27 cellular contexts compared by ENCODE assay signal in the genomic region with DNA sequence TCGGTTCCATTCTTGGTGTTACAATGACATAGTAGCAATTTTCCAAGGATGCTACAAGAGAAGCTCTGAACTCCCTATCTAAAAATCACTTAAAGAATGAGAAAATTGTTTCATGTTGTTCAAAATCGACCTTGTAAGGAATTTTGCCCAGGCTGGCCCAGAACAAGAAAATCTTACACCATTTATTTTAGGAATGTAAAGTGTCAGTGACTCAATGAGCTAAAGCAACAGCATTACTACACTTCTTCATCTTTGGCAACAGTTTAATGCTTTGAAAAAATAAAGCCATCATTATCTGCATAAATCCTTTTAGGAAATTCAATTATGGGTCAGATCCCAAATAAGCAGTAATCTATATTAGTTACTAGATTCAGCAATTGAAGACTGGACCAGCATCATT. TPM values are rescaled to one million over a fixed set of nuclear protein-coding genes. Genes with fewer than 3 reads are reported as not detected.
DNase-seq lines count a peak whose midpoint lies in the region; ATAC-seq and TF ChIP-seq lines count a peak whose summit lies in the region.
"Had no signal": no experiment of that assay in that cellular context is flagged by ENCODE, and none has a peak within 500 bp of the region (broad histone marks: within the 10 kb centered on the region; RNA-seq: fewer than 3 reads in every experiment).

No MANE protein-coding gene starts in this region.

- no peak for TF ChIP-seq CTCF in mammary epithelial cell (conservative IDR thresholded peaks at IDR 0.05 in 1 of 2, IDR thresholded peaks at IDR 0.05 in 1 of 2; ENCODE audit: extremely low read depth in 1 of 2, insufficient read depth in 1 of 2, low read depth in 1 of 2, low read length in 2 of 2)
- TF ChIP-seq CTCF in breast epithelium (IDR thresholded peaks at IDR 0.05) = no peak
- TF ChIP-seq CTCF in cardiac fibroblast (IDR thresholded peaks at IDR 0.05; ENCODE audit: low read depth, low read length) = no peak
- no peak for TF ChIP-seq CTCF in foreskin keratinocyte (conservative IDR thresholded peaks at IDR 0.05)
- no peak for TF ChIP-seq CTCF in SK-N-SH (IDR thresholded peaks at IDR 0.05)
- TF ChIP-seq CTCF in nephron progenitor cell (IDR thresholded peaks at IDR 0.05) = no peak

- no peaks in the 10 kb centered on the region for H3K79me2 ChIP-seq in mammary epithelial cell (ENCODE audit: insufficient read depth, low read length)
- H3K79me2 ChIP-seq in SK-N-SH (ENCODE audit: insufficient read depth) = no peaks in the 10 kb centered on the region

- H3K4me1 ChIP-seq in mammary epithelial cell (ENCODE audit: insufficient read depth, low read length) (peaks cover 3% of the 10 kb centered on the region), breast epithelium (no peaks in the 10 kb centered on the region), foreskin keratinocyte (no peaks in the 10 kb centered on the region), SK-N-SH (ENCODE audit: control insufficient read depth in 1 of 2, insufficient read depth in 2 of 2, low read depth in 1 of 2, low read length in 1 of 2) (no peaks in the 10 kb centered on the region; a peak in 1 of 4 replicates)
- H3K4me1 ChIP-seq: SJSA1, suprapubic skin had no signal

- TF ChIP-seq POLR2A in breast epithelium (IDR thresholded peaks at IDR 0.05) = no peak

- H3K9me3 ChIP-seq in mammary epithelial cell (replicated peaks; ENCODE audit: insufficient read depth, low read length) (no peaks in the 10 kb centered on the region), breast epithelium (no peaks in the 10 kb centered on the region), SK-N-SH (no peaks in the 10 kb centered on the region)
- H3K9me3 ChIP-seq: SJSA1, suprapubic skin had no signal

- peaks cover 23% of the 10 kb centered on the region for H3K36me3 Mint-ChIP-seq in nephron progenitor cell (ENCODE audit: low read depth)

- no TSS peak for BruUV-seq in mammary epithelial cell (replicated peaks; lab: Mats Ljungman, UMichigan)

- dilution Hi-C loops in mammary epithelial cell (cut with HindIII; ENCODE audit: low sequenced_read_pairs) = no loop called here

- H3F3A ChIP-seq in SK-N-SH (replicated peaks; ENCODE audit: insufficient read depth) = no peaks in the 10 kb centered on the region

- H3K4me3 Mint-ChIP-seq in nephron progenitor cell = no peak overlapping the region
- H3K4me3 Mint-ChIP-seq: activated naive CD4-positive, alpha-beta T cell treated with anti-CD3 and anti-CD28 coated beads, Interleukin-2, amount 10 ng/mL, durations not matched to agents 7 days and 5 days; CD4-positive, alpha-beta memory T cell; memory B cell; stimulated activated naive B cell treated with anti-CD40 and anti-IgM and Interleukin-4, amounts not matched to agents 10 μg/mL and 1 μg/mL and 100 μg/mL, for 72 hours had no signal

- in situ Hi-C loops in mammary epithelial cell (cut with MboI; ENCODE audit: low sequenced_read_pairs in 2 of 2) = no loop called here

- H3K27me3 ChIP-seq in mammary epithelial cell (ENCODE audit: insufficient read depth, low read length) (no peaks in the 10 kb centered on the region), breast epithelium (no peaks in the 10 kb centered on the region), foreskin keratinocyte (no peaks in the 10 kb centered on the region), SK-N-SH (ENCODE audit: insufficient read depth) (no peaks in the 10 kb centered on the region)
- H3K27me3 ChIP-seq: SJSA1, suprapubic skin had no signal

- 16% methylated on average over 2 of the region's 2 CpGs for WGBS in mammary epithelial cell (ENCODE audit: low coverage, missing lambda C conversion rate)
- 55% methylated on average over 2 of the region's 2 CpGs for WGBS in SK-N-SH (ENCODE audit: low lambda C conversion rate)

- no peaks in the 10 kb centered on the region for H3K9me2 ChIP-seq in SK-N-SH

- H3K27ac Mint-ChIP-seq in nephron progenitor cell = no peak overlapping the region
- H3K27ac Mint-ChIP-seq: activated naive CD4-positive, alpha-beta T cell treated with anti-CD3 and anti-CD28 coated beads, Interleukin-2, amount 10 ng/mL, durations not matched to agents 7 days and 5 days; CD4-positive, alpha-beta memory T cell; memory B cell; stimulated activated naive B cell treated with anti-CD40 and anti-IgM and Interleukin-4, amounts not matched to agents 10 μg/mL and 1 μg/mL and 100 μg/mL, for 72 hours had no signal

- TF ChIP-seq EP300 in SK-N-SH (IDR thresholded peaks at IDR 0.05; ENCODE audit: borderline replicate concordance in 1 of 2, low read depth in 1 of 2, low read length in 1 of 2) = no peak

- intact Hi-C loops in mammary epithelial cell (cut with micrococcal nuclease) = no loop called here
- intact Hi-C loops in breast epithelium (cut with DNase I; ENCODE audit: low total_unique reads) = no loop called here
- intact Hi-C loops in left ventricle myocardium superior (cut with micrococcal nuclease) = no loop called here

- H4K20me1 ChIP-seq in mammary epithelial cell (ENCODE audit: insufficient read depth, low read length) = no peaks in the 10 kb centered on the region
- H4K20me1 ChIP-seq in SK-N-SH (ENCODE audit: insufficient read depth) = no peaks in the 10 kb centered on the region

- H2AFZ ChIP-seq in mammary epithelial cell (ENCODE audit: low read depth, low read length) = no peak overlapping the region
- no peak overlapping the region for H2AFZ ChIP-seq in SK-N-SH (ENCODE audit: low read depth)

- H3K4me3 ChIP-seq in mammary epithelial cell (replicated peaks in 1 of 3; ENCODE audit: insufficient read depth in 1 of 3, low read depth in 2 of 3, low read length in 3 of 3) = no peak overlapping the region
- no peak overlapping the region for H3K4me3 ChIP-seq in breast epithelium
- H3K4me3 ChIP-seq in cardiac fibroblast (replicated peaks in 1 of 2; ENCODE audit: low read depth in 2 of 2, low read length in 2 of 2) = no peak overlapping the region
- no peak overlapping the region for H3K4me3 ChIP-seq in SK-N-SH (ENCODE audit: low read depth in 2 of 2, low read length in 1 of 2)
- H3K4me3 ChIP-seq: SJSA1, suprapubic skin had no signal

- H3K27ac ChIP-seq in mammary epithelial cell (ENCODE audit: insufficient read depth, low read depth, low read length) (no peak overlapping the region), breast epithelium (no peak overlapping the region), foreskin keratinocyte (no peak overlapping the region), SK-N-SH (ENCODE audit: low read depth in 2 of 2, low read length in 1 of 2) (no peak overlapping the region)
- H3K27ac ChIP-seq: 22Rv1, SJSA1, suprapubic skin had no signal

- peaks cover 3% of the 10 kb centered on the region for H3K9me3 Mint-ChIP-seq in nephron progenitor cell
- H3K9me3 Mint-ChIP-seq: activated naive CD4-positive, alpha-beta T cell treated with anti-CD3 and anti-CD28 coated beads, Interleukin-2, amount 10 ng/mL, durations not matched to agents 7 days and 5 days; CD4-positive, alpha-beta memory T cell; memory B cell; stimulated activated naive B cell treated with anti-CD40 and anti-IgM and Interleukin-4, amounts not matched to agents 10 μg/mL and 1 μg/mL and 100 μg/mL, for 72 hours had no signal

- no peak for ATAC-seq in foreskin keratinocyte
- ATAC-seq in left ventricle myocardium superior = no peak
- ATAC-seq: left colon; sciatic nerve; stimulated activated naive B cell treated with anti-CD40 and anti-IgM and Interleukin-4, amounts not matched to agents 10 μg/mL and 1 μg/mL and 100 μg/mL, for 72 hours had no signal

- DNase-seq in mammary epithelial cell (peak; percentile 18), breast epithelium (ENCODE audit: low spot score in 2 of 2) (no peak), cardiac fibroblast (ENCODE audit: low read depth in 2 of 2) (peak; percentile 56 to 64), foreskin keratinocyte (peak; percentile 29 to 60), MV-4-11 (lab: John Stamatoyannopoulos, UW) (no peak), SK-N-SH (no peak), left ventricle myocardium superior (no peak), nephron progenitor cell (no peak)
- DNase-seq: activated CD4-positive, alpha-beta T cell treated with anti-CD3 and anti-CD28 coated beads, Interleukin-2, amount 50 U/mL, for 48 hours; activated CD8-positive, alpha-beta memory T cell treated with anti-CD3 and anti-CD28 coated beads, Interleukin-2, amount 50 U/mL, for 4 hours; activated naive CD4-positive, alpha-beta T cell treated with anti-CD3 and anti-CD28 coated beads, Interleukin-2, amount 10 ng/mL, durations not matched to agents 7 days and 5 days; amygdala; caudate nucleus; CD4-positive, alpha-beta memory T cell; Karpas-422; left colon; NCI-H1436 treated with DMSO at 0.1 percent for 48 hours; NCI-H345; NCI-H748 treated with DMSO at 0.1 percent for 48 hours; posterior cingulate gyrus; stimulated activated naive B cell treated with anti-CD40 and anti-IgM and Interleukin-4, amounts not matched to agents 10 μg/mL and 1 μg/mL and 100 μg/mL, for 72 hours; T-helper 1 cell had no signal

- H3K27me3 Mint-ChIP-seq in nephron progenitor cell (ENCODE audit: low read depth, poor library complexity) = no peaks in the 10 kb centered on the region
- H3K27me3 Mint-ChIP-seq: activated naive CD4-positive, alpha-beta T cell treated with anti-CD3 and anti-CD28 coated beads, Interleukin-2, amount 10 ng/mL, durations not matched to agents 7 days and 5 days; CD4-positive, alpha-beta memory T cell; memory B cell; stimulated activated naive B cell treated with anti-CD40 and anti-IgM and Interleukin-4, amounts not matched to agents 10 μg/mL and 1 μg/mL and 100 μg/mL, for 72 hours had no signal

- H3K4me2 ChIP-seq in mammary epithelial cell (ENCODE audit: insufficient read depth, low read depth, low read length) (peak overlapping the region; percentile 16), SK-N-SH (no peak overlapping the region)

- H3K4me1 Mint-ChIP-seq in nephron progenitor cell = no peaks in the 10 kb centered on the region
- H3K4me1 Mint-ChIP-seq: activated naive CD4-positive, alpha-beta T cell treated with anti-CD3 and anti-CD28 coated beads, Interleukin-2, amount 10 ng/mL, durations not matched to agents 7 days and 5 days; stimulated activated naive B cell treated with anti-CD40 and anti-IgM and Interleukin-4, amounts not matched to agents 10 μg/mL and 1 μg/mL and 100 μg/mL, for 72 hours had no signal

- no peak overlapping the region for H3K9ac ChIP-seq in mammary epithelial cell (ENCODE audit: insufficient read depth, low read length)
- no peak overlapping the region for H3K9ac ChIP-seq in SK-N-SH

- H3K36me3 ChIP-seq in mammary epithelial cell (ENCODE audit: insufficient read depth, low read length) (peaks cover 3% of the 10 kb centered on the region), breast epithelium (no peaks in the 10 kb centered on the region), SK-N-SH (replicated peaks in 1 of 2; ENCODE audit: control insufficient read depth in 1 of 2, insufficient read depth in 2 of 2, low read length in 1 of 2) (peaks cover 0 to 3% of the 10 kb centered on the region in 2 experiments)
- H3K36me3 ChIP-seq: SJSA1 had no signal

- POLR2A ChIA-PET in SK-N-SH (lab: Yijun Ruan, JAX) = no interaction called here

- CTCF ChIA-PET in mammary epithelial cell (lab: Charles Lee; ENCODE audit: low non-redundant PET) (interaction anchor here (0.5 to 0.6 kb wide), 3 partner anchors 240 to 281 kb away, joined by 3 to 9 read pairs (median 4); no protein-coding TSS in a partner anchor), SK-N-SH (lab: Yijun Ruan, JAX) (no interaction called here)

- TF ChIP-seq RAD21 in SK-N-SH (IDR thresholded peaks at IDR 0.05; ENCODE audit: low read length) = no peak

RNA-seq across cellular contexts. Expression of a gene that starts 38.6 kb away (rescaled TPM):
- total RNA-seq in mammary epithelial cell (10 to 100 TPM; 18.6 to 22.8 TPM), breast epithelium (10 to 100 TPM; 15.5 to 54.7 (median 39.2) TPM), foreskin keratinocyte (15.4 and 17.4 TPM in 2 replicates), left ventricle myocardium superior (134 TPM)
- polyA plus RNA-seq in mammary epithelial cell (18.5 TPM), foreskin keratinocyte (7.6 and 9.7 TPM in 2 replicates), SK-N-SH (2012; rRNA removed) (13.0 and 18.8 TPM in 2 replicates)
- polyA minus RNA-seq in mammary epithelial cell = 24.2 TPM
- 14.9 and 16.2 TPM in 2 replicates for polyA plus RNA-seq in SK-N-SH (2012; cell fraction: cytosol; rRNA removed)
- 14.9 and 27.9 TPM in 2 replicates for polyA plus RNA-seq in SK-N-SH (2012; cell fraction: nucleus; rRNA removed)

Comparison
In these comparisons a context has a peak if more than half of its experiments do, and no peak if none do; other contexts are left out.
1. DNase-seq: peak in mammary epithelial cell (single experiment), cardiac fibroblast (2 of 2) and foreskin keratinocyte (2 of 2); none in breast epithelium (0 of 2), MV-4-11 (single experiment), SK-N-SH (single experiment), left ventricle myocardium superior (single experiment) and nephron progenitor cell (single experiment).